Comparison of ENCODE assay signal across 16 cellular contexts in genomic region chr7:4645241-4645640, GRCh38. TPM values are rescaled to one million over a fixed set of nuclear protein-coding genes. Genes with fewer than 3 reads are reported as not detected.
A peak's percentile ranks its signal among the peaks of the same experiment; 100 is the strongest.
DNase-seq lines count a peak whose midpoint lies in the region; ATAC-seq and TF ChIP-seq lines count a peak whose summit lies in the region.
"Had no signal": no experiment of that assay in that cellular context is flagged by ENCODE, and none has a peak within 500 bp of the region (broad histone marks: within the 10 kb centered on the region; RNA-seq: fewer than 3 reads in every experiment).

No MANE protein-coding gene starts in this region.

- peak; percentile 51 for DNase-seq in AG08395 (ENCODE audit: low spot score)
- DNase-seq in GM04503 (ENCODE audit: low read depth) = peak; percentile 81
- peak; percentile 48 for DNase-seq in astrocyte of the cerebellum (ENCODE audit: low read depth)
- peak; percentile 69 for DNase-seq in fibroblast of the aortic adventitia (ENCODE audit: low read depth)
- no peak for DNase-seq in cerebellum (ENCODE audit: low spot score)
- no peak for DNase-seq in gastrocnemius medialis
- no peak for DNase-seq in occipital lobe (lab: John Stamatoyannopoulos, UW)
- DNase-seq: 8988T; CD8-positive, alpha-beta T cell; COR-L47; DND-41; GF-D8; HCEC 1CT; HFFc6 had no signal

- no peak for TF ChIP-seq CTCF in astrocyte of the cerebellum (IDR thresholded peaks at IDR 0.05; ENCODE audit: low read depth, low read length, missing control alignments)
- no peak for TF ChIP-seq CTCF in fibroblast of the aortic adventitia (IDR thresholded peaks at IDR 0.05; ENCODE audit: insufficient read depth, low read length)
- no peak for TF ChIP-seq CTCF in gastrocnemius medialis (IDR thresholded peaks at IDR 0.05 in 4 of 5, conservative IDR thresholded peaks at IDR 0.05 in 1 of 5)

- no peak overlapping the region for H3K27ac ChIP-seq in gastrocnemius medialis

- no peak overlapping the region for H3K4me3 ChIP-seq in astrocyte of the cerebellum (ENCODE audit: low read depth, low read length)
- no peak overlapping the region for H3K4me3 ChIP-seq in fibroblast of the aortic adventitia (ENCODE audit: low read depth, low read length)
- H3K4me3 ChIP-seq in gastrocnemius medialis = no peak overlapping the region
- H3K4me3 ChIP-seq: K562 had no signal

- TF ChIP-seq POLR2A in gastrocnemius medialis (IDR thresholded peaks at IDR 0.05) = no peak

- no peaks in the 10 kb centered on the region for H3K9me3 ChIP-seq in gastrocnemius medialis

- in situ Hi-C loops in astrocyte of the cerebellum (cut with HindIII; ENCODE audit: low sequenced_read_pairs) = no loop called here
- in situ Hi-C loops in gastrocnemius medialis (cut with MboI; ENCODE audit: low sequenced_read_pairs in 4 of 4) = loop anchor here in 2 of 4 donors (25.0 kb wide), 1 partner anchor 117 kb away; no protein-coding TSS in a partner anchor

- no peaks in the 10 kb centered on the region for H3K27me3 ChIP-seq in gastrocnemius medialis

- no peaks in the 10 kb centered on the region for H3K36me3 ChIP-seq in gastrocnemius medialis

- ATAC-seq in gastrocnemius medialis (no peak), HG03521 (IDR thresholded peaks at IDR 0.05; ENCODE audit: unreplicated experiment) (no peak)
- ATAC-seq: CD8-positive, alpha-beta T cell; K562 had no signal

- H3K4me1 ChIP-seq in gastrocnemius medialis = peaks cover 0 to 4% of the 10 kb centered on the region in 2 donors

- intact Hi-C loops in gastrocnemius medialis (cut with DNase I; ENCODE audit: low total_unique reads) = no loop called here

RNA-seq across cellular contexts. Expression of gene FOXK1, which starts 36.9 kb away (rescaled TPM):
- 27.8 and 29.1 TPM in 2 replicates for total RNA-seq in fibroblast of the aortic adventitia (ENCODE audit: low replicate concordance)
- total RNA-seq in cerebellum = 32.2 TPM
- 10 to 100 TPM in 3 of 4 donors, 1 to 10 TPM in 1; 9.8 to 43.6 (median 18.8) TPM for total RNA-seq in gastrocnemius medialis
- 19.8 TPM for total RNA-seq in occipital lobe

Comparison
In these comparisons a context has a peak if more than half of its experiments do, and no peak if none do; other contexts are left out.
1. DNase-seq: peak in AG08395 (single experiment), GM04503 (single experiment), astrocyte of the cerebellum (single experiment) and fibroblast of the aortic adventitia (single experiment); none in cerebellum (single experiment), gastrocnemius medialis (0 of 2) and occipital lobe (single experiment).